In the genomic region with DNA sequence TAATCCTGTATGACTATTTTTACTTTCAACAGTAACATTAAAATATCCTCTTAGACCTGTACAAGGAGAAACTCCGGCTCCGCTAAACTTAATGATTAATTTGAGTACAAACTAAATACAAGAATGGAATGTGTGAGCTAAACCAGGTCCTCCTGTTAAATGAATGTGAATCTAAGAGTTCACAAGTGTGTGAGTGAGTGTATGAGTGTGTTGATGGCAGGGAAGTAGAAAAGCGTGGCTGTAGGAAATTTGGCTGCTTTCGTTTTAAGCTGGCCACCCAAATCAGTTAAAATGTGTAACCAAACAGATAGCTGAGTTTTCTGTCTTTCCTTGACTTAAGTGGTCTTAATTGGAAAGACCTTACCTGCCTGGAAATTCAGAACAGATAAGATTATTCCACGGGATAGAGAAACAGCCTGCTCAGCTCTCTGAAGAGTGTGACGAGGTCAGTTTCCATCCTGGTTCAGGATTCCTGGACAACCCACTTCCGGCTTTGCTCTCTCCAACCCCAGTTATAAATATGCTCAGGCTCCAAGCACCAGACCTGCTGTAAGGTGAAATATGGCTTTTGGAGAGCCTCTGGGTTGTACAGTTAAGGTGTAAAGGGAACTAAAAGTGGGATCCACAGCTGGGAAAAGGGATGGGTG, we compare ENCODE assay signal across 11 cellular contexts.
DNase-seq lines count a peak whose midpoint lies in the region; ATAC-seq and TF ChIP-seq lines count a peak whose summit lies in the region.
"Had no signal": no experiment of that assay in that cellular context is flagged by ENCODE, and none has a peak within 500 bp of the region (broad histone marks: within the 10 kb centered on the region; RNA-seq: fewer than 3 reads in every experiment).

No MANE protein-coding gene starts in this region.

- no peak overlapping the region for H3K23ac ChIP-seq in neuronal stem cell (ENCODE audit: low read depth, low read length, poor library complexity)

- no peak overlapping the region for H3K14ac ChIP-seq in neuronal stem cell (ENCODE audit: low read length)

- ATAC-seq in left cardiac atrium, result peak; percentile 34 to 47
- no peak for ATAC-seq in GM21447 (IDR thresholded peaks at IDR 0.05; ENCODE audit: unreplicated experiment)

- DNase-seq in Caki2 (ENCODE audit: low read depth), result peak; percentile 21
- peak; percentile 38 for DNase-seq in SK-MEL-5 (ENCODE audit: low read depth, low spot score)
- no peak for DNase-seq in left cardiac atrium
- no peak for DNase-seq in neuronal stem cell (ENCODE audit: low spot score)
- DNase-seq in nephron progenitor cell, result no peak
- no peak for DNase-seq in NCI-H510A (lab: John Stamatoyannopoulos, UW)
- DNase-seq in effector CD8-positive, alpha-beta T cell (lab: John Stamatoyannopoulos, UW), result no peak
- DNase-seq: dorsolateral prefrontal cortex, NCI-H1694, tibial artery had no signal

- no peaks in the 10 kb centered on the region for H3K4me1 ChIP-seq in neuronal stem cell (ENCODE audit: control insufficient read depth in 2 of 2, insufficient read depth in 1 of 2, low read depth in 1 of 2, low read length in 2 of 2)
- H3K4me1 ChIP-seq: tibial artery had no signal

- no peak overlapping the region for H4K91ac ChIP-seq in neuronal stem cell (ENCODE audit: low read depth, low read length, poor library complexity)

- H3K27me3 ChIP-seq in neuronal stem cell (ENCODE audit: control insufficient read depth in 3 of 3, insufficient read depth in 3 of 3, low read depth in 1 of 3, low read length in 3 of 3), result no peaks in the 10 kb centered on the region
- H3K27me3 ChIP-seq: dorsolateral prefrontal cortex, tibial artery had no signal

- H3K4me3 Mint-ChIP-seq in nephron progenitor cell, result no peak overlapping the region

- H2BK15ac ChIP-seq in neuronal stem cell (ENCODE audit: low read length), result no peak overlapping the region

- no peaks in the 10 kb centered on the region for H3K36me3 Mint-ChIP-seq in nephron progenitor cell (ENCODE audit: low read depth)

- H2AK5ac ChIP-seq in neuronal stem cell (ENCODE audit: low read depth, low read length), result no peak overlapping the region

- H2AFZ ChIP-seq in neuronal stem cell (ENCODE audit: low read length), result peak overlapping the region; percentile 9

- no peak overlapping the region for H3K27ac Mint-ChIP-seq in nephron progenitor cell

- in situ Hi-C loops in Caki2 (cut with HindIII; ENCODE audit: low pct_unique_long_range_greater_than_20kb, low sequenced_read_pairs) (no loop called here), SK-MEL-5 (cut with HindIII; ENCODE audit: low pct_unique_long_range_greater_than_20kb, low sequenced_read_pairs) (no loop called here)

- no peak overlapping the region for H3K27ac ChIP-seq in neuronal stem cell (replicated peaks; ENCODE audit: low read length)
- H3K27ac ChIP-seq: dorsolateral prefrontal cortex, tibial artery had no signal

- TF ChIP-seq CTCF in nephron progenitor cell (IDR thresholded peaks at IDR 0.05), result no peak

- no peak overlapping the region for H2BK12ac ChIP-seq in neuronal stem cell (ENCODE audit: low read length)

- no peak overlapping the region for H3K4me2 ChIP-seq in neuronal stem cell (ENCODE audit: insufficient read depth, low read length, poor library complexity, severe bottlenecking)

- no peaks in the 10 kb centered on the region for H3K36me3 ChIP-seq in neuronal stem cell (replicated peaks in 1 of 2; ENCODE audit: control insufficient read depth in 2 of 2, insufficient read depth in 2 of 2, low read length in 2 of 2)
- H3K36me3 ChIP-seq: tibial artery had no signal

- H2BK5ac ChIP-seq in neuronal stem cell (ENCODE audit: low read length), result no peak overlapping the region

- no peaks in the 10 kb centered on the region for H3K27me3 Mint-ChIP-seq in nephron progenitor cell (ENCODE audit: low read depth, poor library complexity)

- H3K4me1 Mint-ChIP-seq in nephron progenitor cell, result no peaks in the 10 kb centered on the region

- no peaks in the 10 kb centered on the region for H3K9me3 Mint-ChIP-seq in nephron progenitor cell

- H3K9me3 ChIP-seq in neuronal stem cell (replicated peaks in 1 of 2; ENCODE audit: control insufficient read depth in 2 of 2, insufficient read depth in 1 of 2, low read depth in 1 of 2, low read length in 2 of 2), result no peaks in the 10 kb centered on the region
- H3K9me3 ChIP-seq: tibial artery had no signal

- WGBS in neuronal stem cell (ENCODE audit: extremely low coverage in 2 of 2, insufficient read length in 2 of 2, insufficient replicate concordance in 1 of 2), 2 donors, result no CpG with 5 or more reads among the region's 7 CpGs

- H3K9ac ChIP-seq in neuronal stem cell (ENCODE audit: low read depth, low read length, poor library complexity), result no peak overlapping the region

- H4K8ac ChIP-seq in neuronal stem cell (ENCODE audit: low read depth, low read length), result no peak overlapping the region

- no peak overlapping the region for H3K18ac ChIP-seq in neuronal stem cell (ENCODE audit: low read length)

- H3K4me3 ChIP-seq in neuronal stem cell (ENCODE audit: low read length in 2 of 2), result no peak overlapping the region
- H3K4me3 ChIP-seq: dorsolateral prefrontal cortex had no signal

- no peaks in the 10 kb centered on the region for H3K79me1 ChIP-seq in neuronal stem cell (ENCODE audit: low read depth, low read length)

- no peak overlapping the region for H2BK120ac ChIP-seq in neuronal stem cell (ENCODE audit: low read depth, low read length)

- H3K4ac ChIP-seq in neuronal stem cell (ENCODE audit: low read length), result no peak overlapping the region

- intact Hi-C loops in left cardiac atrium (cut with DNase I), result no loop called here

Comparison
In these comparisons a context has a peak if more than half of its experiments do, and no peak if none do; other contexts are left out.
1. DNase-seq: peak in Caki2 (single experiment) and SK-MEL-5 (single experiment); none in left cardiac atrium (single experiment), neuronal stem cell (single experiment), nephron progenitor cell (single experiment), NCI-H510A (single experiment) and effector CD8-positive, alpha-beta T cell (single experiment).